In genomic region chr1:89721351-89721750, GRCh38 we compare ENCODE assay signal across 11 cellular contexts.
DNase-seq lines count a peak whose midpoint lies in the region; ATAC-seq, FAIRE-seq and TF ChIP-seq lines count a peak whose summit lies in the region.
"Had no signal": no experiment of that assay in that cellular context is flagged by ENCODE, and none has a peak within 500 bp of the region (broad histone marks: within the 10 kb centered on the region; RNA-seq: fewer than 3 reads in every experiment).

No MANE protein-coding gene starts in this region.

- POLR2A ChIA-PET in RWPE1 (lab: Yijun Ruan, JAX; ENCODE audit: low non-redundant PET): no interaction called here
- POLR2A ChIA-PET in WTC11 (lab: Charles Lee): no interaction called here

- no peak for TF ChIP-seq POLR2A in GM12892 (IDR thresholded peaks at IDR 0.05; ENCODE audit: low read depth, low read length)

- H3K36me3 Mint-ChIP-seq in WTC11: no peaks in the 10 kb centered on the region

- H3K9me3 Mint-ChIP-seq in WTC11: no peaks in the 10 kb centered on the region
- H3K9me3 Mint-ChIP-seq: GM23338 had no signal

- no peak overlapping the region for H3K27ac Mint-ChIP-seq in WTC11
- H3K27ac Mint-ChIP-seq: GM23338 had no signal

- H3K27ac ChIP-seq in RWPE1: no peak overlapping the region
- peak overlapping the region; percentile 48 for H3K27ac ChIP-seq in subcutaneous abdominal adipose tissue (ENCODE audit: low read depth, low read length)
- H3K27ac ChIP-seq in SJCRH30: no peak overlapping the region

- H3K27me3 ChIP-seq in subcutaneous abdominal adipose tissue (ENCODE audit: control insufficient read depth in 5 of 5, insufficient read depth in 4 of 5, low read length in 5 of 5) (no peaks in the 10 kb centered on the region), SJCRH30 (no peaks in the 10 kb centered on the region)

- ATAC-seq in WTC11: no peak
- ATAC-seq: GM23338 had no signal

- no peak overlapping the region for H3K4me3 ChIP-seq in subcutaneous abdominal adipose tissue (ENCODE audit: low read depth in 1 of 5, low read length in 5 of 5)
- no peak overlapping the region for H3K4me3 ChIP-seq in SJCRH30
- H3K4me3 ChIP-seq: GM23338 had no signal

- no peak overlapping the region for H3K4me3 Mint-ChIP-seq in WTC11
- H3K4me3 Mint-ChIP-seq: GM23338 had no signal

- H3K4me1 Mint-ChIP-seq in WTC11: peaks cover 3% of the 10 kb centered on the region; the same call in 1 of the 2 replicates

- H3K36me3 ChIP-seq in subcutaneous abdominal adipose tissue (ENCODE audit: control insufficient read depth in 5 of 5, insufficient read depth in 5 of 5, low read length in 5 of 5) (no peaks in the 10 kb centered on the region), SJCRH30 (no peaks in the 10 kb centered on the region)

- no peak for FAIRE-seq in GM12892 (lab: Jason Lieb, UNC)
- FAIRE-seq: frontal cortex had no signal

- no peaks in the 10 kb centered on the region for H3K27me3 Mint-ChIP-seq in WTC11 (ENCODE audit: low read depth)

- DNase-seq in stimulated activated CD4-positive, alpha-beta T cell treated with anti-CD3 and anti-CD28 coated beads, Interleukin-1b, Interleukin-23, amount 100 ng/mL, for 48 hours: peak; percentile 32
- no peak for DNase-seq in stimulated activated CD4-positive, alpha-beta T cell treated with anti-CD3 and anti-CD28 coated beads, Interleukin-2, amount 100 ng/mL, for 48 hours
- DNase-seq in RWPE1 (ENCODE audit: low spot score) (peak; percentile 48), dermis blood vessel endothelial cell (peak; percentile 95), WTC11 (ENCODE audit: low spot score) (no peak), GM12892 (ENCODE audit: insufficient read length) (no peak), SJCRH30 (no peak)
- DNase-seq: NCI-H1105 had no signal

- no peak overlapping the region for H3K9ac ChIP-seq in subcutaneous abdominal adipose tissue (ENCODE audit: low read length in 5 of 5)

- no peaks in the 10 kb centered on the region for H3K9me3 ChIP-seq in subcutaneous abdominal adipose tissue (ENCODE audit: control insufficient read depth in 5 of 5, low read length in 5 of 5)
- H3K9me3 ChIP-seq in SJCRH30 (replicated peaks): no peaks in the 10 kb centered on the region

- TF ChIP-seq CTCF in RWPE1 (conservative IDR thresholded peaks at IDR 0.05; ENCODE audit: low read depth): no peak
- no peak for TF ChIP-seq CTCF in WTC11 (IDR thresholded peaks at IDR 0.05)

- H3K4me1 ChIP-seq in subcutaneous abdominal adipose tissue (ENCODE audit: control insufficient read depth in 5 of 5, insufficient read depth in 5 of 5, low read length in 5 of 5): peaks cover 10 to 51% (median 35%) of the 10 kb centered on the region in 5 donors
- no peaks in the 10 kb centered on the region for H3K4me1 ChIP-seq in SJCRH30

- CTCF ChIA-PET in RWPE1 (lab: Yijun Ruan, JAX): no interaction called here
- CTCF ChIA-PET in WTC11 (lab: Charles Lee): interaction anchor here (4.1 kb wide), 1 partner anchor 42 kb away, joined by 24 read pairs; no protein-coding TSS in a partner anchor

TF ChIP-seq in WTC11, 78 proteins besides CTCF, POLR2A, EP300 and RAD21:
- no peak for TF ChIP-seq ESRRA (CRISPR knock-in tag; IDR thresholded peaks at IDR 0.05; ENCODE audit: borderline replicate concordance)
- TF ChIP-seq ZNF219 (CRISPR knock-in tag; IDR thresholded peaks at IDR 0.05; ENCODE audit: borderline replicate concordance): no peak
- no peak for TF ChIP-seq FOXK1 (CRISPR knock-in tag; IDR thresholded peaks at IDR 0.05)

Comparison
In these comparisons a context has a peak if more than half of its experiments do, and no peak if none do; other contexts are left out.
1. DNase-seq: peak in stimulated activated CD4-positive, alpha-beta T cell treated with anti-CD3 and anti-CD28 coated beads, Interleukin-1b, Interleukin-23, amount 100 ng/mL, for 48 hours (single experiment), RWPE1 (single experiment) and dermis blood vessel endothelial cell (single experiment); none in stimulated activated CD4-positive, alpha-beta T cell treated with anti-CD3 and anti-CD28 coated beads, Interleukin-2, amount 100 ng/mL, for 48 hours (0 of 2), WTC11 (single experiment), GM12892 (single experiment) and SJCRH30 (0 of 2).